10 cellular contexts compared by ENCODE assay signal in genomic region chr3:46114324-46114988, GRCh38.
DNase-seq lines count a peak whose midpoint lies in the region; ATAC-seq and TF ChIP-seq lines count a peak whose summit lies in the region.
"Had no signal": no experiment of that assay in that cellular context is flagged by ENCODE, and none has a peak within 500 bp of the region (broad histone marks: within the 10 kb centered on the region; RNA-seq: fewer than 3 reads in every experiment).

No MANE protein-coding gene starts in this region.

- ATAC-seq in natural killer cell treated with Interleukin-12 subunit alpha and Interleukin-12 subunit beta and Interleukin-15 and Interleukin-18, amount 100 ng/mL, for 72 hours, result no peak
- ATAC-seq in HG03196 (IDR thresholded peaks at IDR 0.05; ENCODE audit: unreplicated experiment), result no peak

- no peak overlapping the region for H3K4me3 Mint-ChIP-seq in dendritic cell treated with granulocyte-macrophage colony-stimulating factor and Interleukin-4, amounts not matched to agents 40 ng/mL and 50 ng/mL, for 4 days
- H3K4me3 Mint-ChIP-seq in natural killer cell treated with Interleukin-12 subunit alpha and Interleukin-12 subunit beta and Interleukin-15 and Interleukin-18, amount 100 ng/mL, for 72 hours, result no peak overlapping the region

- H3K36me3 ChIP-seq in HUES64 (ENCODE audit: insufficient read depth, low read length), result no peaks in the 10 kb centered on the region
- H3K36me3 ChIP-seq: adrenal gland had no signal

- H3K9me3 ChIP-seq in HUES64 (ENCODE audit: insufficient read depth, low read depth, low read length), result no peaks in the 10 kb centered on the region; the same call in 1 of the 2 replicates
- H3K9me3 ChIP-seq: adrenal gland had no signal

- DNase-seq in AG10803 (ENCODE audit: low read depth) (peak; percentile 87), T-helper 1 cell (no peak), NCI-H2029 (lab: John Stamatoyannopoulos, UW) (no peak)
- no peak for DNase-seq in natural killer cell treated with Interleukin-12 subunit alpha and Interleukin-12 subunit beta and Interleukin-15 and Interleukin-18, amount 100 ng/mL, for 72 hours (ENCODE audit: low spot score)
- no peak for DNase-seq in stimulated activated CD4-positive, alpha-beta T cell treated with anti-CD3 and anti-CD28 coated beads, Interleukin-1b, Interleukin-23, amount 100 ng/mL, for 48 hours
- DNase-seq: adrenal gland, NCI-H1092 treated with DMSO at 0.1 percent for 48 hours had no signal

- no CpG with 5 or more reads among the region's 1 CpG for WGBS in HUES64

- peak overlapping the region; percentile 73 for H3K27ac Mint-ChIP-seq in dendritic cell treated with granulocyte-macrophage colony-stimulating factor and Interleukin-4, amounts not matched to agents 40 ng/mL and 50 ng/mL, for 4 days
- peak overlapping the region; percentile 53 to 99 for H3K27ac Mint-ChIP-seq in natural killer cell treated with Interleukin-12 subunit alpha and Interleukin-12 subunit beta and Interleukin-15 and Interleukin-18, amount 100 ng/mL, for 72 hours

- no peak overlapping the region for H3K9ac ChIP-seq in HUES64 (ENCODE audit: low read depth, low read length)

- H3K4me1 Mint-ChIP-seq in dendritic cell treated with granulocyte-macrophage colony-stimulating factor and Interleukin-4, amounts not matched to agents 40 ng/mL and 50 ng/mL, for 4 days (ENCODE audit: low read depth), result peaks cover 72% of the 10 kb centered on the region
- peaks cover 41 to 43% of the 10 kb centered on the region in 2 donors for H3K4me1 Mint-ChIP-seq in natural killer cell treated with Interleukin-12 subunit alpha and Interleukin-12 subunit beta and Interleukin-15 and Interleukin-18, amount 100 ng/mL, for 72 hours (ENCODE audit: low read depth in 2 of 2)

- intact Hi-C loops in dendritic cell treated with granulocyte-macrophage colony-stimulating factor and Interleukin-4, amounts not matched to agents 40 ng/mL and 50 ng/mL, for 4 days (cut with micrococcal nuclease), result no loop called here

- H3K27ac ChIP-seq in HUES64 (ENCODE audit: low read depth, low read length), result 0 out of 2 replicates have a peak overlapping the region, but pooled peaks have one; percentile 27

- no peaks in the 10 kb centered on the region for H3K27me3 ChIP-seq in HUES64 (ENCODE audit: insufficient read depth, low read length)
- H3K27me3 ChIP-seq: adrenal gland had no signal

- no peak overlapping the region for H3K4me3 ChIP-seq in AG10803 (ENCODE audit: low read length)
- no peak overlapping the region for H3K4me3 ChIP-seq in HUES64 (ENCODE audit: low read length)
- H3K4me3 ChIP-seq: adrenal gland had no signal

- peaks cover 8% of the 10 kb centered on the region for H3K4me1 ChIP-seq in HUES64 (ENCODE audit: insufficient read depth, low read length)

- H3K9me3 Mint-ChIP-seq in dendritic cell treated with granulocyte-macrophage colony-stimulating factor and Interleukin-4, amounts not matched to agents 40 ng/mL and 50 ng/mL, for 4 days, result no peaks in the 10 kb centered on the region
- no peaks in the 10 kb centered on the region for H3K9me3 Mint-ChIP-seq in natural killer cell treated with Interleukin-12 subunit alpha and Interleukin-12 subunit beta and Interleukin-15 and Interleukin-18, amount 100 ng/mL, for 72 hours

- no peak for TF ChIP-seq CTCF in AG10803 (conservative IDR thresholded peaks at IDR 0.05; ENCODE audit: low read length)

- no peaks in the 10 kb centered on the region for H3K36me3 Mint-ChIP-seq in dendritic cell treated with granulocyte-macrophage colony-stimulating factor and Interleukin-4, amounts not matched to agents 40 ng/mL and 50 ng/mL, for 4 days (ENCODE audit: low read depth)
- H3K36me3 Mint-ChIP-seq in natural killer cell treated with Interleukin-12 subunit alpha and Interleukin-12 subunit beta and Interleukin-15 and Interleukin-18, amount 100 ng/mL, for 72 hours, result peaks cover 15% of the 10 kb centered on the region

- no peaks in the 10 kb centered on the region for H3K27me3 Mint-ChIP-seq in dendritic cell treated with granulocyte-macrophage colony-stimulating factor and Interleukin-4, amounts not matched to agents 40 ng/mL and 50 ng/mL, for 4 days
- no peaks in the 10 kb centered on the region for H3K27me3 Mint-ChIP-seq in natural killer cell treated with Interleukin-12 subunit alpha and Interleukin-12 subunit beta and Interleukin-15 and Interleukin-18, amount 100 ng/mL, for 72 hours
